ENCODE assay signal across 12 cellular contexts in the genomic region with DNA sequence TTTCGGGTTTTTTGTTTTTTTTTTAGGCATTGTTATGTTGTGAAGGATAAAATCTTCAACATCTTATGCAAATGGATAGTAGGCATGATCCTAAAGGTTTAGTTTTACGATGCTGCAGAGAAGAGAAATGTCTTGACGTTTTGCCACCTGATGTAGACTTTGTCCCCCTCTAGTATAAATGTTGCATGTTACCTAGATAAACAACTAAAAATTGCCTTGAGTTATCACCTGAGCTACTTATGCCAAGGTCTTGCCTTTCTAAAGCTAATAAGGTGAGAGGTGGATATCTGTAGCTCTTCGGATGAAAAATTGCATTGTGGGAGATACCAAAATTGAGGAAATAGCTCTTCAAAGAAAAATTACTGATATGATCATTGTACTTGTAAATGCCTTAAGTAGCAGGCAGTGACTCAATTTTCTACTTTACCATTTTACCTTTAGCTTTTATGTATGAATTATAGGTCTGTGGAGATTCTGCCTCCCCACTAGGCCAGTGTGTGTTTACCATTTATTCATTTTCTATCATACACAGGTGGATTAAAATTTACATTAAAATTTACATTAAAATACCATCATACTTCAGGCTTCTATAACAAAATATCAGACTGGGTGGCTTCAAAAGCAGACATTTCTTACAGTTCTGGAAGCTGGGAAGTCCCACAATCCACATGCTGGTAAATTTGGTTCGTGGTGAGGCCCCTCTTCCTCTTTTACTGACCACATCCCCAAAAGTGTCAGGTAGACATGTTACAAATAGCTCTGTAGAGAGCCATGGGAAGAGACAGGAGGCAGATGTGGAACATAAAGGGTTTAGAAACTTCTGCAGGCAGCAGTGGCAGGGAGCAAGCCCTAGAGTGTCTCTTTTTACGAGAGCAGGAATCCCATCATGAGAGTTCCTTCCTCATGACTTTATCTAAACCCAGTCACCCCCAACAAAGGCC.
A peak's percentile ranks its signal among the peaks of the same experiment; 100 is the strongest.
DNase-seq lines count a peak whose midpoint lies in the region; ATAC-seq and TF ChIP-seq lines count a peak whose summit lies in the region.
"Had no signal": no experiment of that assay in that cellular context is flagged by ENCODE, and none has a peak within 500 bp of the region (broad histone marks: within the 10 kb centered on the region; RNA-seq: fewer than 3 reads in every experiment).

No MANE protein-coding gene starts in this region.

- H3K27me3 ChIP-seq in gastrocnemius medialis = no peaks in the 10 kb centered on the region
- H3K27me3 ChIP-seq: right lobe of liver had no signal

- no peaks in the 10 kb centered on the region for H3K9me2 ChIP-seq in OCI-LY7 (ENCODE audit: insufficient read depth, low read length)

- H3K27ac ChIP-seq in OCI-LY7 (ENCODE audit: low read depth, low read length, poor library complexity, severe bottlenecking) = no peak overlapping the region
- no peak overlapping the region for H3K27ac ChIP-seq in gastrocnemius medialis
- H3K27ac ChIP-seq: right lobe of liver had no signal

- DNase-seq in natural killer cell (no peak), OCI-LY7 (ENCODE audit: low spot score) (peak; percentile 25), gastrocnemius medialis (no peak), COLO668 (lab: John Stamatoyannopoulos, UW; ENCODE audit: unreplicated experiment) (no peak)
- no peak for DNase-seq in natural killer cell treated with Interleukin-12 subunit alpha and Interleukin-12 subunit beta and Interleukin-15 and Interleukin-18, amount 100 ng/mL, for 72 hours (ENCODE audit: low spot score)
- no peak for DNase-seq in T-helper 2 cell treated with Interferon-gamma antibody and Interleukin-4, amounts not matched to agents 5 μg/mL and 100 μg/mL, for 36 hours (ENCODE audit: low spot score)
- DNase-seq: kidney; right lobe of liver; stimulated activated naive CD4-positive, alpha-beta T cell had no signal

- H3K4me2 ChIP-seq in OCI-LY7 (ENCODE audit: low read length) = peak overlapping the region; percentile 47

- TF ChIP-seq POLR2A in gastrocnemius medialis (IDR thresholded peaks at IDR 0.05) = no peak

- no TSS peak for BruUV-seq in OCI-LY7 (replicated peaks; lab: Mats Ljungman, UMichigan)

- H3K79me2 ChIP-seq in OCI-LY7 (ENCODE audit: insufficient read depth, low read depth, low read length) = no peaks in the 10 kb centered on the region

- no peaks in the 10 kb centered on the region for H4K20me1 ChIP-seq in OCI-LY7 (ENCODE audit: insufficient read depth, low read length)

- intact Hi-C loops in natural killer cell (cut with micrococcal nuclease) = no loop called here
- intact Hi-C loops in OCI-LY7 (cut with micrococcal nuclease; ENCODE audit: unreplicated experiment) = no loop called here
- intact Hi-C loops in gastrocnemius medialis (cut with DNase I; ENCODE audit: low total_unique reads) = no loop called here

- H2AFZ ChIP-seq in OCI-LY7 (ENCODE audit: low read length) = no peak overlapping the region

- H3K27ac Mint-ChIP-seq in natural killer cell = no peak overlapping the region
- no peak overlapping the region for H3K27ac Mint-ChIP-seq in natural killer cell treated with Interleukin-12 subunit alpha and Interleukin-12 subunit beta and Interleukin-15 and Interleukin-18, amount 100 ng/mL, for 72 hours
- no peak overlapping the region for H3K27ac Mint-ChIP-seq in T-helper 2 cell treated with Interferon-gamma antibody and Interleukin-4, amounts not matched to agents 5 μg/mL and 100 μg/mL, for 36 hours

- H3K4me1 ChIP-seq in OCI-LY7 (ENCODE audit: insufficient read depth, low read length, poor library complexity, severe bottlenecking) (peaks cover 24% of the 10 kb centered on the region), gastrocnemius medialis (peaks cover 6 to 13% of the 10 kb centered on the region in 2 donors)
- H3K4me1 ChIP-seq: right lobe of liver had no signal

- TF ChIP-seq CTCF in natural killer cell (IDR thresholded peaks at IDR 0.05) = no peak
- no peak for TF ChIP-seq CTCF in OCI-LY7 (conservative IDR thresholded peaks at IDR 0.05; ENCODE audit: low read length)
- no peak for TF ChIP-seq CTCF in gastrocnemius medialis (IDR thresholded peaks at IDR 0.05 in 4 of 5, conservative IDR thresholded peaks at IDR 0.05 in 1 of 5)

- H3K4me3 Mint-ChIP-seq in natural killer cell = no peak overlapping the region
- H3K4me3 Mint-ChIP-seq in natural killer cell treated with Interleukin-12 subunit alpha and Interleukin-12 subunit beta and Interleukin-15 and Interleukin-18, amount 100 ng/mL, for 72 hours = no peak overlapping the region
- no peak overlapping the region for H3K4me3 Mint-ChIP-seq in T-helper 2 cell treated with Interferon-gamma antibody and Interleukin-4, amounts not matched to agents 5 μg/mL and 100 μg/mL, for 36 hours

- in situ Hi-C loops in gastrocnemius medialis (cut with MboI; ENCODE audit: low sequenced_read_pairs in 4 of 4) = no loop called here

- H3K36me3 ChIP-seq in OCI-LY7 (ENCODE audit: insufficient read depth, low read length) (no peaks in the 10 kb centered on the region), gastrocnemius medialis (no peaks in the 10 kb centered on the region)
- H3K36me3 ChIP-seq: right lobe of liver had no signal

- peaks cover 11 to 12% of the 10 kb centered on the region in 2 donors for H3K4me1 Mint-ChIP-seq in natural killer cell
- peaks cover 11 to 12% of the 10 kb centered on the region in 2 donors for H3K4me1 Mint-ChIP-seq in natural killer cell treated with Interleukin-12 subunit alpha and Interleukin-12 subunit beta and Interleukin-15 and Interleukin-18, amount 100 ng/mL, for 72 hours (ENCODE audit: low read depth in 2 of 2)
- peaks cover 16% of the 10 kb centered on the region for H3K4me1 Mint-ChIP-seq in T-helper 2 cell treated with Interferon-gamma antibody and Interleukin-4, amounts not matched to agents 5 μg/mL and 100 μg/mL, for 36 hours (ENCODE audit: low read depth)

- ATAC-seq in natural killer cell = peak in 2 of 3 donors; percentile 24 to 47
- no peak for ATAC-seq in natural killer cell treated with Interleukin-12 subunit alpha and Interleukin-12 subunit beta and Interleukin-15 and Interleukin-18, amount 100 ng/mL, for 72 hours
- ATAC-seq in HG03066 (IDR thresholded peaks at IDR 0.05; ENCODE audit: low read depth, unreplicated experiment) = peak; percentile 51
- ATAC-seq in gastrocnemius medialis = no peak
- no peak for ATAC-seq in activated CD4-positive, CD25-positive, alpha-beta regulatory T cell treated with anti-CD3 and anti-CD28 coated beads, Interleukin-2, amount 50 U/mL, for 24 hours
- ATAC-seq: HepG2, right lobe of liver had no signal

- H3K4me3 ChIP-seq in OCI-LY7 (ENCODE audit: low read depth, low read length, poor library complexity, severe bottlenecking) (no peak overlapping the region), gastrocnemius medialis (no peak overlapping the region)
- H3K4me3 ChIP-seq: right lobe of liver had no signal

- H3K9me3 ChIP-seq in OCI-LY7 (ENCODE audit: low read length) = no peaks in the 10 kb centered on the region
- H3K9me3 ChIP-seq in gastrocnemius medialis = no peaks in the 10 kb centered on the region
- H3K9me3 ChIP-seq: right lobe of liver had no signal

- no peaks in the 10 kb centered on the region for H3K36me3 Mint-ChIP-seq in natural killer cell
- H3K36me3 Mint-ChIP-seq in natural killer cell treated with Interleukin-12 subunit alpha and Interleukin-12 subunit beta and Interleukin-15 and Interleukin-18, amount 100 ng/mL, for 72 hours = no peaks in the 10 kb centered on the region
- H3K36me3 Mint-ChIP-seq in T-helper 2 cell treated with Interferon-gamma antibody and Interleukin-4, amounts not matched to agents 5 μg/mL and 100 μg/mL, for 36 hours (ENCODE audit: low read depth) = no peaks in the 10 kb centered on the region

- peaks cover 0 to 16% of the 10 kb centered on the region in 2 donors for H3K27me3 Mint-ChIP-seq in natural killer cell (ENCODE audit: low read depth in 2 of 2)
- peaks cover 8% of the 10 kb centered on the region in 2 donors for H3K27me3 Mint-ChIP-seq in natural killer cell treated with Interleukin-12 subunit alpha and Interleukin-12 subunit beta and Interleukin-15 and Interleukin-18, amount 100 ng/mL, for 72 hours
- H3K27me3 Mint-ChIP-seq in T-helper 2 cell treated with Interferon-gamma antibody and Interleukin-4, amounts not matched to agents 5 μg/mL and 100 μg/mL, for 36 hours (ENCODE audit: low read depth) = no peaks in the 10 kb centered on the region

- CTCF ChIA-PET in OCI-LY7 (lab: Charles Lee; ENCODE audit: unreplicated experiment) = no interaction called here

- H3K9me3 Mint-ChIP-seq in natural killer cell = no peaks in the 10 kb centered on the region
- no peaks in the 10 kb centered on the region for H3K9me3 Mint-ChIP-seq in natural killer cell treated with Interleukin-12 subunit alpha and Interleukin-12 subunit beta and Interleukin-15 and Interleukin-18, amount 100 ng/mL, for 72 hours
- H3K9me3 Mint-ChIP-seq in T-helper 2 cell treated with Interferon-gamma antibody and Interleukin-4, amounts not matched to agents 5 μg/mL and 100 μg/mL, for 36 hours = no peaks in the 10 kb centered on the region

- POLR2A ChIA-PET in OCI-LY7 (lab: Charles Lee) = interaction anchor here (0.7 to 2.3 kb wide), 4 partner anchors 8 to 99 kb away, joined by 3 to 6 read pairs (median 5); no protein-coding TSS in a partner anchor

Comparison
In these comparisons a context has a peak if more than half of its experiments do, and no peak if none do; other contexts are left out.
1. ATAC-seq: peak in natural killer cell (2 of 3) and HG03066 (single experiment); none in natural killer cell treated with Interleukin-12 subunit alpha and Interleukin-12 subunit beta and Interleukin-15 and Interleukin-18, amount 100 ng/mL, for 72 hours (0 of 2), gastrocnemius medialis (0 of 2) and activated CD4-positive, CD25-positive, alpha-beta regulatory T cell treated with anti-CD3 and anti-CD28 coated beads, Interleukin-2, amount 50 U/mL, for 24 hours (0 of 2).